1 cellular context compared by ENCODE assay signal in the genomic region with DNA sequence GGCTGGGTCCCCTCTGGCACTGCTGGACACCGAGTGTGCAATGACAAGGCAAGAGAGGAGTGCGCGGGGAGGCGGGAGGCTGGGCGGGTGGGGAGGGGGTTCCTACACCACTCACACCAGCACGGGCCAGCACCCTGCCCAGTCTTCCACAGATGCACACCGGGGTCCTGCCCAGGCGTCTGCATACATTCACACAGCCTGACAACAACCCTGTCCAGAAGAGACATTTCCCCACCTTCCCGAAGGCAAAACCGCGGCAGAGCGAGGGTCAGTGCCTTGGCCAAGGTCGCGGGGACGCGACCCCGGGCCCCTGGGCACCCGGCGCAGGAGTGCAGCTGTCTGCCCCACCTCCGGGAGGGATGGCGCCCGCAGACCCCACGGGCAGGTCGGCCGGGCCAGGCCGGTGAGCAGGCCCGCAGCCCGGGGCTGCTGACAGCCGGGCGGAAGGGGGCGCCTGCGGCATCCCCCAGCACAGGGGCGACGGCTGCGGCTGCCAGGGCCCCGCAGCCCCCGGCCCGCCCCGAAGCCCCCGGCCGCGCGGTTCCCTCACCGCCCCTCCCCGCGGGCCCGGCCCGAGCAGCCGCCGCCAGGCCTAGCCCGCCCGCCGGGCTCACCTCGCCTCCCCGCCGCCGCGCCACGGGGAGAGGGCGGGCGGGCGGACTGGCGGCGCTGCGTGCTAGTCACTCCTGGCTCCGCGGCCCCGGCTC.
TF ChIP-seq lines count a peak whose summit lies in the region.

No MANE protein-coding gene starts in this region.

TF ChIP-seq in HepG2, 621 proteins besides CTCF, POLR2A, EP300 and RAD21 (continued from another document):
- TF ChIP-seq, protein P1, sequence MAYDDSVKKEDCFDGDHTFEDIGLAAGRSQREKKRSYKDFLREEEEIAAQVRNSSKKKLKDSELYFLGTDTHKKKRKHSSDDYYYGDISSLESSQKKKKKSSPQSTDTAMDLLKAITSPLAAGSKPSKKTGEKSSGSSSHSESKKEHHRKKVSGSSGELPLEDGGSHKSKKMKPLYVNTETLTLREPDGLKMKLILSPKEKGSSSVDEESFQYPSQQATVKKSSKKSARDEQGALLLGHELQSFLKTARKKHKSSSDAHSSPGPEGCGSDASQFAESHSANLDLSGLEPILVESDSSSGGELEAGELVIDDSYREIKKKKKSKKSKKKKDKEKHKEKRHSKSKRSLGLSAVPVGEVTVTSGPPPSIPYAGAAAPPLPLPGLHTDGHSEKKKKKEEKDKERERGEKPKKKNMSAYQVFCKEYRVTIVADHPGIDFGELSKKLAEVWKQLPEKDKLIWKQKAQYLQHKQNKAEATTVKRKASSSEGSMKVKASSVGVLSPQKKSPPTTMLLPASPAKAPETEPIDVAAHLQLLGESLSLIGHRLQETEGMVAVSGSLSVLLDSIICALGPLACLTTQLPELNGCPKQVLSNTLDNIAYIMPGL (CRISPR knock-in tag; IDR thresholded peaks at IDR 0.05; ENCODE audit: borderline replicate concordance in 1 of 2, low read depth in 1 of 2) = 0 out of 4 replicates have a peak, but pooled peaks of 1 of the 2 experiments have one; percentile 41
- TF ChIP-seq KAT8 (CRISPR knock-in tag; IDR thresholded peaks at IDR 0.05) (no peak), ZSCAN12 (CRISPR knock-in tag; IDR thresholded peaks at IDR 0.05) (no peak), ETV5 (CRISPR knock-in tag; IDR thresholded peaks at IDR 0.05; ENCODE audit: borderline replicate concordance) (peak; percentile 39; the same call in 1 of the 2 replicates), ZNF776 (CRISPR knock-in tag; IDR thresholded peaks at IDR 0.05) (peak; percentile 20; the same call in 1 of the 2 replicates), SAP130 (CRISPR knock-in tag; IDR thresholded peaks at IDR 0.05; ENCODE audit: low read depth) (0 out of 2 replicates have a peak, but pooled peaks have one; percentile 7), ZBTB7B (CRISPR knock-in tag; IDR thresholded peaks at IDR 0.05) (0 out of 2 replicates have a peak, but pooled peaks have one; percentile 18), SP1 (IDR thresholded peaks at IDR 0.05) (no peak), SP1 (CRISPR knock-in tag; IDR thresholded peaks at IDR 0.05) (0 out of 2 replicates have a peak, but pooled peaks have one; percentile 1), ZKSCAN8 (CRISPR knock-in tag; IDR thresholded peaks at IDR 0.05; ENCODE audit: borderline replicate concordance) (no peak), MXD1 (CRISPR knock-in tag; IDR thresholded peaks at IDR 0.05) (0 out of 2 replicates have a peak, but pooled peaks have one; percentile 40)
- TF ChIP-seq, protein P2, sequence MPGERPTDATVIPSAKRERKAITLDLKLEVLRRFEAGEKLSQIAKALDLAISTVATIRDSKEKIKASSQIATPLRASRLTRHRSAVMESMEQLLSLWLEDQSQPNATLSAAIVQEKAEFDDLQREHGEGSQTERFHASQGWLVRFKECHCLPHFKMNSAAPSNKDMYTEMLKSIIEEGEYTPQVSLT (CRISPR knock-in tag; IDR thresholded peaks at IDR 0.05; ENCODE audit: borderline replicate concordance, low read depth) = no peak
- TF ChIP-seq, protein P3, sequence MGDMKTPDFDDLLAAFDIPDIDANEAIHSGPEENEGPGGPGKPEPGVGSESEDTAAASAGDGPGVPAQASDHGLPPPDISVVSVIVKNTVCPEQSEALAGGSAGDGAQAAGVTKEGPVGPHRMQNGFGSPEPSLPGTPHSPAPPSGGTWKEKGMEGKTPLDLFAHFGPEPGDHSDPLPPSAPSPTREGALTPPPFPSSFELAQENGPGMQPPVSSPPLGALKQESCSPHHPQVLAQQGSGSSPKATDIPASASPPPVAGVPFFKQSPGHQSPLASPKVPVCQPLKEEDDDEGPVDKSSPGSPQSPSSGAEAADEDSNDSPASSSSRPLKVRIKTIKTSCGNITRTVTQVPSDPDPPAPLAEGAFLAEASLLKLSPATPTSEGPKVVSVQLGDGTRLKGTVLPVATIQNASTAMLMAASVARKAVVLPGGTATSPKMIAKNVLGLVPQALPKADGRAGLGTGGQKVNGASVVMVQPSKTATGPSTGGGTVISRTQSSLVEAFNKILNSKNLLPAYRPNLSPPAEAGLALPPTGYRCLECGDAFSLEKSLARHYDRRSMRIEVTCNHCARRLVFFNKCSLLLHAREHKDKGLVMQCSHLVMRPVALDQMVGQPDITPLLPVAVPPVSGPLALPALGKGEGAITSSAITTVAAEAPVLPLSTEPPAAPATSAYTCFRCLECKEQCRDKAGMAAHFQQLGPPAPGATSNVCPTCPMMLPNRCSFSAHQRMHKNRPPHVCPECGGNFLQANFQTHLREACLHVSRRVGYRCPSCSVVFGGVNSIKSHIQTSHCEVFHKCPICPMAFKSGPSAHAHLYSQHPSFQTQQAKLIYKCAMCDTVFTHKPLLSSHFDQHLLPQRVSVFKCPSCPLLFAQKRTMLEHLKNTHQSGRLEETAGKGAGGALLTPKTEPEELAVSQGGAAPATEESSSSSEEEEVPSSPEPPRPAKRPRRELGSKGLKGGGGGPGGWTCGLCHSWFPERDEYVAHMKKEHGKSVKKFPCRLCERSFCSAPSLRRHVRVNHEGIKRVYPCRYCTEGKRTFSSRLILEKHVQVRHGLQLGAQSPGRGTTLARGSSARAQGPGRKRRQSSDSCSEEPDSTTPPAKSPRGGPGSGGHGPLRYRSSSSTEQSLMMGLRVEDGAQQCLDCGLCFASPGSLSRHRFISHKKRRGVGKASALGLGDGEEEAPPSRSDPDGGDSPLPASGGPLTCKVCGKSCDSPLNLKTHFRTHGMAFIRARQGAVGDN (CRISPR knock-in tag; IDR thresholded peaks at IDR 0.05) = peak; percentile 0; the same call in 1 of the 2 replicates
